ENCODE assay signal across 12 cellular contexts in the genomic region with DNA sequence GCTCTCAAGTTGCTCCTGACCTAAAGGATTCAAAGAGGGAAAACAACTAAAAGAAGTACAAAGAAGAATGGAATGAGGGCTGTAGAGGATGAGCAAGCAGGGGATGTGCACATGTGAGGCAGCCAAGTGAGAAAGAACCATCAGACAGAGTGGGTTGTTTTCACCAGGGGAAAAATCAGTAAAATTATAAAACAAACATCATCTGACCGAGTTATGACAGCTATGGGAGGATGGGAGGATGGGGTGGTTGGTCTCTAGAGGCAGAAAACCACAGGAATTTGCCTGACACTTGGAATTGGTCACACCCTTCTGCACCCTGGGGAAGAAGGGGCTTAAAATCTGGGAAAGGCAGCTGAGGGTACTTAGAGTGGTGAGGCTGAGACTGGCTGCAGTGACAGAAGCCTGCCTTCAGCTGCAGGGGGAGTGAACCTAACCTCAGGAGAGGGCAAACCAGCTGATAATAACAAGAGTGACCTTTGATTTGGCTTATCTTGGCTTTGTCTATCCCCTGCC. TPM values are rescaled to one million over a fixed set of nuclear protein-coding genes. Genes with fewer than 3 reads are reported as not detected.
DNase-seq lines count a peak whose midpoint lies in the region; ATAC-seq and TF ChIP-seq lines count a peak whose summit lies in the region.
"Had no signal": no experiment of that assay in that cellular context is flagged by ENCODE, and none has a peak within 500 bp of the region (broad histone marks: within the 10 kb centered on the region; RNA-seq: fewer than 3 reads in every experiment).

No MANE protein-coding gene starts in this region.

- no peaks in the 10 kb centered on the region for H3K27me3 Mint-ChIP-seq in osteocyte (ENCODE audit: unreplicated experiment)

- WGBS in heart left ventricle, 4 donors = 43 to 65% (median 54%) methylated on average over 1 of the region's 1 CpG

- peaks cover 64% of the 10 kb centered on the region for H3K4me1 Mint-ChIP-seq in osteocyte (ENCODE audit: unreplicated experiment)

- H3K27me3 ChIP-seq in H7 (ENCODE audit: control insufficient read depth, insufficient read depth, low read length) = no peaks in the 10 kb centered on the region
- no peaks in the 10 kb centered on the region for H3K27me3 ChIP-seq in heart left ventricle
- H3K27me3 ChIP-seq: adrenal gland had no signal

- peak overlapping the region; percentile 74 for H3K27ac Mint-ChIP-seq in osteocyte (ENCODE audit: unreplicated experiment)

- ATAC-seq in GM21381 (IDR thresholded peaks at IDR 0.05; ENCODE audit: unreplicated experiment) = no peak
- no peak for ATAC-seq in heart left ventricle

- TF ChIP-seq POLR2A in heart left ventricle (IDR thresholded peaks at IDR 0.05) = no peak

- peaks cover 21 to 81% (median 62%) of the 10 kb centered on the region in 12 donors for H3K4me1 ChIP-seq in heart left ventricle
- H3K4me1 ChIP-seq: adrenal gland had no signal

- no peaks in the 10 kb centered on the region for H3K36me3 ChIP-seq in H7 (replicated peaks; ENCODE audit: control insufficient read depth, insufficient read depth, low read length)
- peaks cover 0 to 36% (median 12%) of the 10 kb centered on the region in 9 donors for H3K36me3 ChIP-seq in heart left ventricle
- H3K36me3 ChIP-seq: adrenal gland had no signal

- TF ChIP-seq CTCF in osteocyte (IDR thresholded peaks at IDR 0.05) (no peak), heart left ventricle (IDR thresholded peaks at IDR 0.05) (no peak)

- H3K9me3 Mint-ChIP-seq in osteocyte (ENCODE audit: unreplicated experiment) = no peaks in the 10 kb centered on the region

- intact Hi-C loops in heart left ventricle (cut with DNase I) = no loop called here

- DNase-seq in EL (peak; percentile 89), RPMI7951 (ENCODE audit: low read depth) (peak; percentile 76), epidermal melanocyte (ENCODE audit: insufficient read length, low spot score) (peak; percentile 65), osteocyte (ENCODE audit: extremely low spot score, unreplicated experiment) (no peak), H7 (no peak), heart left ventricle (no peak)
- no peak for DNase-seq in NK-92 treated with Interleukin-12 subunit alpha and Interleukin-12 subunit beta, amount 100 ng/mL, for 24 hours (lab: John Stamatoyannopoulos, UW)
- DNase-seq: adrenal gland, Karpas-422, retina, substantia nigra had no signal

- H3K4me3 ChIP-seq in H7 (ENCODE audit: insufficient read depth, low read depth, low read length) = no peak overlapping the region
- H3K4me3 ChIP-seq in heart left ventricle = no peak overlapping the region
- H3K4me3 ChIP-seq: adrenal gland had no signal

- H3K9me3 ChIP-seq in heart left ventricle = peaks cover 0 to 5% (median 0%) of the 10 kb centered on the region in 12 donors
- H3K9me3 ChIP-seq: adrenal gland had no signal

- peak overlapping the region; percentile 2 for H3K4me3 Mint-ChIP-seq in osteocyte (ENCODE audit: unreplicated experiment)

- H3K27ac ChIP-seq in heart left ventricle = no peak overlapping the region
- H3K27ac ChIP-seq: adrenal gland had no signal

- H3K36me3 Mint-ChIP-seq in osteocyte (ENCODE audit: unreplicated experiment) = peaks cover 12% of the 10 kb centered on the region

RNA-seq across cellular contexts. Expression of a gene that starts 10.1 kb away (rescaled TPM):
- 4.2 and 4.7 TPM in 2 replicates for total RNA-seq in RPMI7951 (2014; rRNA removed; shearing (Covaris generic))
- total RNA-seq in osteocyte = 49.7 and 51.0 TPM in 2 replicates
- 4.2 and 6.6 TPM in 2 replicates for total RNA-seq in H7 (2014; rRNA removed; shearing (Covaris generic))
- 10 to 100 TPM; 29.8 to 79.1 (median 37.8) TPM for total RNA-seq in heart left ventricle
- 10 to 100 TPM; 10.4 to 28.6 TPM for polyA plus RNA-seq in heart left ventricle

Comparison
In these comparisons a context has a peak if more than half of its experiments do, and no peak if none do; other contexts are left out.
1. DNase-seq: peak in EL (single experiment), RPMI7951 (single experiment) and epidermal melanocyte (single experiment); none in osteocyte (single experiment), NK-92 treated with Interleukin-12 subunit alpha and Interleukin-12 subunit beta, amount 100 ng/mL, for 24 hours (single experiment), H7 (single experiment) and heart left ventricle (0 of 5).